ENCODE assay signal across 8 cellular contexts in the genomic region with DNA sequence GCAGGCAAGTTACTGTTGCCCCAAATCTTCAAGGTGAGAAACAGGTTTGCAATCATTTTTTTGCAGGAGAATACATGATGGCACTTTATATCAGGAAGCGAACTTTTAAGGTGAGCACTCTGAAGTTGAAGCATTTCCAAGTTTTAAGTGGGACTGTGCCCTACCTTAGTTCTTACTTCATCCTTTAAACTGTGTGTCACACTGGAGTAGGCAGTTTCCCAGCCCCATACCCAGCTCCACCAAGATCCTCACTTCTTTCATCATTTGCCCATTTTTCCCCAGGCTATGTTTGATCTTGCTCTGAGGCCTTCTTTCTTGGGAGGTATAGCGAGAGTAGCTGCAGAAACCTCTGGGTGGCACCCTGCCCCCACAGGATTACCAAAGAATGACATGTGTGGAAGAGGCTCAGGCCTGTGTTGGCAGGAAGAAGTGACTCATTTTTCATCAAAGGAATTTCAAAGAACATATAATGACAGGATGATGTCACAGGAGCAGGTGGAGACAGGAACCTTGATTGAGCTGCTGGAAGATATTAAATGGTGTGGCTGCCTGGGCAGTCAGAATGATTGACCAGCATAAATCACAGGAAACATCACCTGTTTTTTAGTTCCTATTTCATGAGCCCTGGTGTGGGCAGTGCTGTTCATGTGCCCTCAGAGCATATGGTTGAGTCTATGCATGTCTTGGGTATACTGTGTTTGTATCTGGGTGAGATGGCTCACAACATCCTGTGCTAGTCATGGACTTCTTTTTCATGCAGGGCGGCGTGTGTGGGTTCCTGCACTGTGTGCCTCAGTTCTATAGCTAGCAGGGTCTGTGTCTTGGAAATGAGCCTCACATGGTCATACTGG. TPM values are rescaled to one million over a fixed set of nuclear protein-coding genes. Genes with fewer than 3 reads are reported as not detected.
DNase-seq lines count a peak whose midpoint lies in the region; ATAC-seq and TF ChIP-seq lines count a peak whose summit lies in the region.

No MANE protein-coding gene starts in this region.

- H3K79me2 ChIP-seq in mesendoderm (ENCODE audit: control insufficient read depth, insufficient read depth, low read length): peaks cover 21% of the 10 kb centered on the region

- no peak overlapping the region for H2BK5ac ChIP-seq in mesendoderm (ENCODE audit: low read length)

- H3K27me3 ChIP-seq in H7 (ENCODE audit: control insufficient read depth, insufficient read depth, low read length): no peaks in the 10 kb centered on the region
- no peaks in the 10 kb centered on the region for H3K27me3 ChIP-seq in mesendoderm (ENCODE audit: insufficient read depth, low read length, poor library complexity)

- H3K9me3 Mint-ChIP-seq in CD14-positive monocyte (no peaks in the 10 kb centered on the region), chondrocyte (ENCODE audit: low read depth) (no peaks in the 10 kb centered on the region)

- H3K4me3 Mint-ChIP-seq in CD14-positive monocyte (no peak overlapping the region), chondrocyte (ENCODE audit: unreplicated experiment) (no peak overlapping the region)

- H3K18ac ChIP-seq in mesendoderm (ENCODE audit: low read length): no peak overlapping the region

- H3K36me3 Mint-ChIP-seq in CD14-positive monocyte: no peaks in the 10 kb centered on the region
- H3K36me3 Mint-ChIP-seq in chondrocyte (ENCODE audit: low read depth): no peaks in the 10 kb centered on the region

- H4K5ac ChIP-seq in mesendoderm (ENCODE audit: low read length): no peak overlapping the region

- no peaks in the 10 kb centered on the region; the same call in 1 of the 2 replicates for H3K36me3 ChIP-seq in H7 (replicated peaks; ENCODE audit: control insufficient read depth, insufficient read depth, low read length)
- no peaks in the 10 kb centered on the region for H3K36me3 ChIP-seq in mesendoderm (ENCODE audit: control insufficient read depth, insufficient read depth, low read length)

- H3K4me1 ChIP-seq in mesendoderm (ENCODE audit: control insufficient read depth, low read depth, low read length): peaks cover 6% of the 10 kb centered on the region

- TF ChIP-seq CTCF in CD14-positive monocyte (IDR thresholded peaks at IDR 0.05) (peak; percentile 65), chondrocyte (IDR thresholded peaks at IDR 0.05) (peak; percentile 74)

- H3K27ac ChIP-seq in mesendoderm (ENCODE audit: low read depth, low read length): no peak overlapping the region

- no peak overlapping the region for H3K4ac ChIP-seq in mesendoderm (ENCODE audit: low read depth, low read length)

- no peak overlapping the region for H2BK15ac ChIP-seq in mesendoderm (replicated peaks; ENCODE audit: low read depth)

- DNase-seq in CD14-positive monocyte (ENCODE audit: low spot score): peak; percentile 77
- DNase-seq in H7: peak; percentile 51
- DNase-seq in NCI-H2227 (lab: John Stamatoyannopoulos, UW; ENCODE audit: unreplicated experiment): peak; percentile 61
- no peak for DNase-seq in chondrocyte (ENCODE audit: low spot score)
- DNase-seq in mesendoderm: peak; percentile 97
- peak; percentile 57 to 65 for DNase-seq in stimulated activated CD8-positive, alpha-beta memory T cell treated with anti-CD3 and anti-CD28 coated beads, Interleukin-7, amount 100 ng/mL, for 1 hour (ENCODE audit: low read depth in 2 of 2)
- DNase-seq in AG08396 (ENCODE audit: low spot score): no peak

- WGBS in mesendoderm (ENCODE audit: extremely low coverage, insufficient coverage, low lambda C conversion rate): no CpG with 5 or more reads among the region's 4 CpGs

- H2AK5ac ChIP-seq in mesendoderm (ENCODE audit: low read length): no peak overlapping the region

- H3K4me3 ChIP-seq in H7 (ENCODE audit: insufficient read depth, low read depth, low read length) (no peak overlapping the region), mesendoderm (ENCODE audit: low read length) (no peak overlapping the region)

- no peak overlapping the region for H3K4me2 ChIP-seq in mesendoderm (ENCODE audit: low read length)

- H3K27ac Mint-ChIP-seq in CD14-positive monocyte: peak overlapping the region in 4 of 7 donors; percentile 25 to 57 (median 40)
- H3K27ac Mint-ChIP-seq in chondrocyte (ENCODE audit: unreplicated experiment): peak overlapping the region; percentile 82

- no peak overlapping the region for H3K9ac ChIP-seq in mesendoderm (ENCODE audit: low read length)

- ATAC-seq in activated CD4-positive, CD25-positive, alpha-beta regulatory T cell treated with anti-CD3 and anti-CD28 coated beads, Interleukin-2, amount 50 U/mL, for 24 hours: peak; percentile 81 to 83

- H3K23ac ChIP-seq in mesendoderm (ENCODE audit: low read length): no peak overlapping the region

- no peak overlapping the region for H4K8ac ChIP-seq in mesendoderm (ENCODE audit: low read depth, low read length)

- H3K79me1 ChIP-seq in mesendoderm (ENCODE audit: low read length): peaks cover 5% of the 10 kb centered on the region

- intact Hi-C loops in CD14-positive monocyte (cut with micrococcal nuclease): no loop called here

- peaks cover 0 to 2% (median 0%) of the 10 kb centered on the region in 3 donors for H3K27me3 Mint-ChIP-seq in CD14-positive monocyte (ENCODE audit: low read depth in 3 of 3)
- no peaks in the 10 kb centered on the region for H3K27me3 Mint-ChIP-seq in chondrocyte (ENCODE audit: low read depth)

- no peak overlapping the region for H3K56ac ChIP-seq in mesendoderm (ENCODE audit: low read length)

- H3K4me1 Mint-ChIP-seq in CD14-positive monocyte (peaks cover 17% of the 10 kb centered on the region), chondrocyte (ENCODE audit: low read depth) (peaks cover 64% of the 10 kb centered on the region)

- no peak overlapping the region for H2BK120ac ChIP-seq in mesendoderm (ENCODE audit: low read depth, low read length)

RNA-seq across cellular contexts. Expression of a gene that starts 20.8 kb away (rescaled TPM):
- 1 to 10 TPM; 3.4 to 4.5 TPM for polyA plus RNA-seq in CD14-positive monocyte
- 102 and 152 TPM in 2 replicates for total RNA-seq in H7 (2014; rRNA removed; shearing (Covaris generic))
- 377 to 446 TPM (median 386 TPM) in 3 replicates for total RNA-seq in chondrocyte
- 104 TPM for polyA plus RNA-seq in mesendoderm (2013, experiment 1 of 2)
- 101 TPM for polyA plus RNA-seq in mesendoderm (2013, experiment 2 of 2)

Comparison
In these comparisons a context has a peak if more than half of its experiments do, and no peak if none do; other contexts are left out.
1. DNase-seq: peak in CD14-positive monocyte (single experiment), H7 (single experiment), NCI-H2227 (single experiment), mesendoderm (single experiment) and stimulated activated CD8-positive, alpha-beta memory T cell treated with anti-CD3 and anti-CD28 coated beads, Interleukin-7, amount 100 ng/mL, for 1 hour (2 of 2); none in chondrocyte (single experiment) and AG08396 (single experiment).